ENCODE assay signal across 11 cellular contexts in the genomic region with DNA sequence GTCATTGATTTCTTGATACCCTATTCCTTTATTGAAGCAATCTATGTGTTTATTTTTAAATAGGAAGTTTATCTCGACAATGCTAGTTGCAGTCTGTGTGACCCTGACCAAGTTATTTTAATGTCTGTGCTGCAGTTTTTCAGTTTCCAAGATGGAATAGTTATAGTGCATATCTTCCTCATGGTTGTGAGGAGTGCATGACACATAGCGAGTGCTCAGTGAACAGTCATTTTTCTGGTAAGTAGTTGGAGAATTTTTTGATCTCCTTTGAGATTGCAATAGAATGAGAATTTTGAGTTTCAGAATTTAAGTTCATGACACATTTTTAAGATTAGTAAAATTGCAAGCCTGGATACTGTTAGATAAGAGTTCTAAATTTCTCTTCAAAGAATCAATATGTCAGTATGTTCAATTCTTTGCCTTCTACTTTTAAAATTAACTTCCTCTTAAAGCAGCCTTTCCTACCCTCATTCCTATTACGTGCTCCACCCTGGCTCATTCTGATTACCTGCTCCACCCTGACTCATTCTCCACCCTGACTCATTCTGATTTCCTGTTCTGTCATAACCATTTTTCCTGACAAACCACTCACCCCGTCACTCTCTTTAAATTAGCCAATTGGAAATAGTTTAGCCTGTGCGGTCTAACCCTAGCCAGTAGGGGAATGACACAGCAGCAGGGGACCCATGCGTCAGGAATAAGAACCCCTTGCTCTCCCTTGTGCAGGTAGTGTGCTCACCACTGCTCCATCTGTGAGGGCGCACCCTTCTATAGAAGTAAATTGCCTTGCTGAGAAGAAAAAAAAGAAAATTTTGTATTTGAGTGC. TPM values are rescaled to one million over a fixed set of nuclear protein-coding genes. Genes with fewer than 3 reads are reported as not detected.
DNase-seq lines count a peak whose midpoint lies in the region; ATAC-seq and TF ChIP-seq lines count a peak whose summit lies in the region.
"Had no signal": no experiment of that assay in that cellular context is flagged by ENCODE, and none has a peak within 500 bp of the region (broad histone marks: within the 10 kb centered on the region; RNA-seq: fewer than 3 reads in every experiment).

No MANE protein-coding gene starts in this region.

- no peaks in the 10 kb centered on the region for H4K20me1 ChIP-seq in mammary epithelial cell (ENCODE audit: insufficient read depth, low read length)
- no peaks in the 10 kb centered on the region for H4K20me1 ChIP-seq in MM.1S (ENCODE audit: insufficient read depth, low read length)

- CTCF ChIA-PET in mammary epithelial cell (lab: Charles Lee; ENCODE audit: low non-redundant PET): no interaction called here

- H3F3A ChIP-seq in MM.1S (ENCODE audit: insufficient read depth, low read length): no peaks in the 10 kb centered on the region

- H3K27ac ChIP-seq in mammary epithelial cell (ENCODE audit: insufficient read depth, low read depth, low read length) (no peak overlapping the region), MM.1S (ENCODE audit: low read length) (no peak overlapping the region)

- H3K27me3 ChIP-seq in mammary epithelial cell (ENCODE audit: insufficient read depth, low read length): no peaks in the 10 kb centered on the region
- H3K27me3 ChIP-seq in MM.1S (replicated peaks; ENCODE audit: insufficient read depth, low read length): no peaks in the 10 kb centered on the region

- no peaks in the 10 kb centered on the region for H3K27me3 Mint-ChIP-seq in activated CD4-positive, alpha-beta T cell treated with anti-CD3 and anti-CD28 coated beads, Interleukin-2, amount 10 ng/mL, durations not matched to agents 24 days and 14 days
- H3K27me3 Mint-ChIP-seq: IgD-negative memory B cell had no signal

- BruUV-seq in mammary epithelial cell (replicated peaks; lab: Mats Ljungman, UMichigan): no TSS peak

- dilution Hi-C loops in mammary epithelial cell (cut with HindIII; ENCODE audit: low sequenced_read_pairs): no loop called here

- peak overlapping the region; percentile 89 for H3K27ac Mint-ChIP-seq in activated CD4-positive, alpha-beta T cell treated with anti-CD3 and anti-CD28 coated beads, Interleukin-2, amount 10 ng/mL, durations not matched to agents 24 days and 14 days
- H3K27ac Mint-ChIP-seq: IgD-negative memory B cell had no signal

- H3K4me1 Mint-ChIP-seq in activated CD4-positive, alpha-beta T cell treated with anti-CD3 and anti-CD28 coated beads, Interleukin-2, amount 10 ng/mL, durations not matched to agents 24 days and 14 days: peaks cover 13% of the 10 kb centered on the region

- ATAC-seq in mucosa of descending colon: no peak

- no peaks in the 10 kb centered on the region for H3K9me2 ChIP-seq in MM.1S (replicated peaks; ENCODE audit: insufficient read depth, low read length)

- H3K4me3 ChIP-seq in mammary epithelial cell (replicated peaks in 1 of 3; ENCODE audit: insufficient read depth in 1 of 3, low read depth in 2 of 3, low read length in 3 of 3): no peak overlapping the region
- no peak overlapping the region for H3K4me3 ChIP-seq in mucosa of descending colon
- no peak overlapping the region for H3K4me3 ChIP-seq in MM.1S (ENCODE audit: low read length)

- H3K9me3 ChIP-seq in mammary epithelial cell (replicated peaks; ENCODE audit: insufficient read depth, low read length) (peaks cover 36% of the 10 kb centered on the region), mucosa of descending colon (peaks cover 30% of the 10 kb centered on the region), MM.1S (replicated peaks; ENCODE audit: insufficient read depth, low read length) (no peaks in the 10 kb centered on the region)

- WGBS in mammary epithelial cell (ENCODE audit: low coverage, missing lambda C conversion rate): 76% methylated on average over 7 of the region's 7 CpGs

- H3K36me3 Mint-ChIP-seq in activated CD4-positive, alpha-beta T cell treated with anti-CD3 and anti-CD28 coated beads, Interleukin-2, amount 10 ng/mL, durations not matched to agents 24 days and 14 days (ENCODE audit: low read depth): peaks cover 73% of the 10 kb centered on the region

- no peaks in the 10 kb centered on the region for H3K4me1 ChIP-seq in mammary epithelial cell (ENCODE audit: insufficient read depth, low read length)
- H3K4me1 ChIP-seq in mucosa of descending colon (ENCODE audit: low read depth): no peaks in the 10 kb centered on the region
- H3K4me1 ChIP-seq in MM.1S (ENCODE audit: low read length): no peaks in the 10 kb centered on the region

- H3K36me3 ChIP-seq in mammary epithelial cell (ENCODE audit: insufficient read depth, low read length) (peaks cover 5% of the 10 kb centered on the region), mucosa of descending colon (ENCODE audit: low read depth) (no peaks in the 10 kb centered on the region), MM.1S (replicated peaks; ENCODE audit: insufficient read depth, low read length) (no peaks in the 10 kb centered on the region; the same call in 1 of the 2 replicates)

- DNase-seq in activated CD4-positive, alpha-beta T cell treated with anti-CD3 and anti-CD28 coated beads, Interleukin-2, amount 10 ng/mL, durations not matched to agents 24 days and 14 days: peak; percentile 72
- DNase-seq in activated CD4-positive, alpha-beta T cell treated with anti-CD3 and anti-CD28 coated beads, Interleukin-2, amount 50 U/mL, for 1 hour: no peak
- DNase-seq in RPMI7951 (ENCODE audit: low read depth) (peak; percentile 19), mammary epithelial cell (peak; percentile 76), mucosa of descending colon (no peak), NCI-H2029 (lab: John Stamatoyannopoulos, UW) (no peak), MM.1S (no peak)
- DNase-seq in stimulated activated CD4-positive, alpha-beta T cell treated with anti-CD3 and anti-CD28 coated beads, Interleukin-4, amount 100 ng/mL, for 48 hours (ENCODE audit: low read depth in 2 of 2): peak; percentile 4 to 6
- DNase-seq: NCI-H526, posterior cingulate gyrus had no signal

- H3K9ac ChIP-seq in mammary epithelial cell (ENCODE audit: insufficient read depth, low read length): no peak overlapping the region
- H3K9ac ChIP-seq in MM.1S (ENCODE audit: low read length): no peak overlapping the region

- H2AFZ ChIP-seq in mammary epithelial cell (ENCODE audit: low read depth, low read length) (no peak overlapping the region), MM.1S (ENCODE audit: low read length) (no peak overlapping the region)

- intact Hi-C loops in activated CD4-positive, alpha-beta T cell treated with anti-CD3 and anti-CD28 coated beads, Interleukin-2, amount 10 ng/mL, durations not matched to agents 24 days and 14 days (cut with micrococcal nuclease): no loop called here
- intact Hi-C loops in mammary epithelial cell (cut with micrococcal nuclease) (no loop called here), mucosa of descending colon (cut with DNase I, micrococcal nuclease) (no loop called here)

- TF ChIP-seq CTCF in mammary epithelial cell (conservative IDR thresholded peaks at IDR 0.05 in 1 of 2, IDR thresholded peaks at IDR 0.05 in 1 of 2; ENCODE audit: extremely low read depth in 1 of 2, insufficient read depth in 1 of 2, low read depth in 1 of 2, low read length in 2 of 2) (no peak), mucosa of descending colon (IDR thresholded peaks at IDR 0.05) (no peak), MM.1S (IDR thresholded peaks at IDR 0.05; ENCODE audit: low read length) (no peak)

- H3K4me3 Mint-ChIP-seq in activated CD4-positive, alpha-beta T cell treated with anti-CD3 and anti-CD28 coated beads, Interleukin-2, amount 10 ng/mL, durations not matched to agents 24 days and 14 days: peak overlapping the region; percentile 3

- H3K4me2 ChIP-seq in mammary epithelial cell (ENCODE audit: insufficient read depth, low read depth, low read length): no peak overlapping the region
- H3K4me2 ChIP-seq in MM.1S (ENCODE audit: low read depth, low read length): no peak overlapping the region

- in situ Hi-C loops in mammary epithelial cell (cut with MboI; ENCODE audit: low sequenced_read_pairs in 2 of 2): no loop called here

- peaks cover 19% of the 10 kb centered on the region for H3K9me3 Mint-ChIP-seq in activated CD4-positive, alpha-beta T cell treated with anti-CD3 and anti-CD28 coated beads, Interleukin-2, amount 10 ng/mL, durations not matched to agents 24 days and 14 days

- H3K79me2 ChIP-seq in mammary epithelial cell (ENCODE audit: insufficient read depth, low read length) (peaks cover 98% of the 10 kb centered on the region), MM.1S (ENCODE audit: low read length) (peaks cover 80% of the 10 kb centered on the region)

RNA-seq across cellular contexts. Expression of a gene that starts 30.7 kb away (rescaled TPM):
- total RNA-seq in activated CD4-positive, alpha-beta T cell treated with anti-CD3 and anti-CD28 coated beads, Interleukin-2, amount 10 ng/mL, durations not matched to agents 24 days and 14 days: 29.5 and 31.4 TPM in 2 replicates
- total RNA-seq in RPMI7951 (2014; rRNA removed; shearing (Covaris generic)): 63.5 and 75.9 TPM in 2 replicates
- 10 to 100 TPM; 86.7 to 98.2 TPM for total RNA-seq in mammary epithelial cell
- polyA plus RNA-seq in mammary epithelial cell: 44.6 TPM
- 252 TPM for polyA minus RNA-seq in mammary epithelial cell
- total RNA-seq in mucosa of descending colon: 10 to 100 TPM; 51.5 to 98.7 (median 67.7) TPM

Comparison
In these comparisons a context has a peak if more than half of its experiments do, and no peak if none do; other contexts are left out.
1. DNase-seq: peak in activated CD4-positive, alpha-beta T cell treated with anti-CD3 and anti-CD28 coated beads, Interleukin-2, amount 10 ng/mL, durations not matched to agents 24 days and 14 days (single experiment), RPMI7951 (single experiment), mammary epithelial cell (single experiment) and stimulated activated CD4-positive, alpha-beta T cell treated with anti-CD3 and anti-CD28 coated beads, Interleukin-4, amount 100 ng/mL, for 48 hours (2 of 2); none in activated CD4-positive, alpha-beta T cell treated with anti-CD3 and anti-CD28 coated beads, Interleukin-2, amount 50 U/mL, for 1 hour (single experiment), mucosa of descending colon (0 of 3), NCI-H2029 (single experiment) and MM.1S (single experiment).